ENCODE assay signal across 8 cellular contexts in genomic region chrX:130902783-130903613, GRCh38. TPM values are rescaled to one million over a fixed set of nuclear protein-coding genes. Genes with fewer than 3 reads are reported as not detected.
A peak's percentile ranks its signal among the peaks of the same experiment; 100 is the strongest.
DNase-seq lines count a peak whose midpoint lies in the region; ATAC-seq and TF ChIP-seq lines count a peak whose summit lies in the region.

ENOX2 (minus strand) TSS chrX:130903209; CDS start chrX:130703216, 199,993 bp downstream.

- H3K27ac ChIP-seq in ACC112 (ENCODE audit: low read depth, low read length) (peak within 1 kb of the TSS; percentile 69), VCaP (peak within 1 kb of the TSS; percentile 77), mammary epithelial cell (ENCODE audit: insufficient read depth, low read depth, low read length) (peak within 1 kb of the TSS; percentile 48), smooth muscle cell (ENCODE audit: low read depth) (peak within 1 kb of the TSS; percentile 69)

- H3K4me3 ChIP-seq in ACC112 (ENCODE audit: low read depth, low read length) (peak within 1 kb of the TSS; percentile 84), mammary epithelial cell (replicated peaks in 1 of 3; ENCODE audit: insufficient read depth in 1 of 3, low read depth in 2 of 3, low read length in 3 of 3) (peak within 1 kb of the TSS; percentile 69 to 78 (median 75)), smooth muscle cell (peak within 1 kb of the TSS; percentile 69)

- H2AFZ ChIP-seq in ACC112 (ENCODE audit: low read length, unreplicated experiment) (no peak within 1 kb of the TSS), mammary epithelial cell (ENCODE audit: low read depth, low read length) (peak within 1 kb of the TSS; percentile 90), smooth muscle cell (ENCODE audit: low read depth) (peak within 1 kb of the TSS; percentile 79)

- in situ Hi-C loops in mammary epithelial cell (cut with MboI; ENCODE audit: low sequenced_read_pairs in 2 of 2), result loop anchor here in 1 of 2 donors (25.0 kb wide), 2 partner anchors 366 to 516 kb away; partner anchors contain the start of gene GPR119

- intact Hi-C loops in mammary epithelial cell (cut with micrococcal nuclease), result loop anchor here (5.0 kb wide), 1 partner anchor 176 kb away; no protein-coding TSS in a partner anchor

- H3F3A ChIP-seq in smooth muscle cell (ENCODE audit: low read depth), result no peaks in the 10 kb centered on the region

- H3K9me3 ChIP-seq in mammary epithelial cell (replicated peaks; ENCODE audit: insufficient read depth, low read length) (no peaks in the 10 kb centered on the region), smooth muscle cell (replicated peaks; ENCODE audit: low read depth) (no peaks in the 10 kb centered on the region)

- peak; percentile 88 for DNase-seq in NCI-H2196 treated with DMSO at 0.1 percent for 48 hours (lab: John Stamatoyannopoulos, UW; ENCODE audit: unreplicated experiment)
- peak; percentile 94 for DNase-seq in mammary epithelial cell
- DNase-seq in iPS-NIHi11 (ENCODE audit: low spot score), result peak; percentile 84
- DNase-seq in smooth muscle cell (lab: John Stamatoyannopoulos, UW; ENCODE audit: unreplicated experiment), result peak; percentile 61

- H3K4me2 ChIP-seq in mammary epithelial cell (ENCODE audit: insufficient read depth, low read depth, low read length), result peak within 1 kb of the TSS; percentile 72
- H3K4me2 ChIP-seq in smooth muscle cell, result peak within 1 kb of the TSS; percentile 86

- H3K27me3 ChIP-seq in ACC112 (ENCODE audit: insufficient read depth, low read length) (no peaks in the 10 kb centered on the region), mammary epithelial cell (ENCODE audit: insufficient read depth, low read length) (no peaks in the 10 kb centered on the region), smooth muscle cell (ENCODE audit: low read depth) (no peaks in the 10 kb centered on the region)

- 35% methylated on average over 21 of the region's 50 CpGs for WGBS in mammary epithelial cell (ENCODE audit: low coverage, missing lambda C conversion rate)
- WGBS in smooth muscle cell (ENCODE audit: low lambda C conversion rate), result 43% methylated on average over 39 of the region's 50 CpGs

- BruUV-seq in mammary epithelial cell (replicated peaks; lab: Mats Ljungman, UMichigan), result no TSS peak

- H3K9ac ChIP-seq in mammary epithelial cell (ENCODE audit: insufficient read depth, low read length), result peak within 1 kb of the TSS; percentile 68
- H3K9ac ChIP-seq in smooth muscle cell (ENCODE audit: low read depth), result peak within 1 kb of the TSS; percentile 87

- H3K4me1 ChIP-seq in ACC112 (ENCODE audit: control insufficient read depth, insufficient read depth, low read length, unreplicated experiment), result no peaks in the 10 kb centered on the region
- H3K4me1 ChIP-seq in mammary epithelial cell (ENCODE audit: insufficient read depth, low read length), result peaks cover 5% of the 10 kb centered on the region
- H3K4me1 ChIP-seq in smooth muscle cell (ENCODE audit: low read depth), result no peaks in the 10 kb centered on the region

- H3K79me2 ChIP-seq in ACC112 (ENCODE audit: control insufficient read depth, insufficient read depth, low read length, unreplicated experiment) (peaks cover 3% of the 10 kb centered on the region), mammary epithelial cell (ENCODE audit: insufficient read depth, low read length) (peaks cover 9% of the 10 kb centered on the region), smooth muscle cell (ENCODE audit: low read depth) (no peaks in the 10 kb centered on the region)

- H4K20me1 ChIP-seq in mammary epithelial cell (ENCODE audit: insufficient read depth, low read length), result no peaks in the 10 kb centered on the region
- no peaks in the 10 kb centered on the region for H4K20me1 ChIP-seq in smooth muscle cell (ENCODE audit: low read depth)

- peak; percentile 98 for ATAC-seq in GM18870 (IDR thresholded peaks at IDR 0.05; ENCODE audit: unreplicated experiment)
- ATAC-seq in HG03135 (IDR thresholded peaks at IDR 0.05; ENCODE audit: unreplicated experiment), result peak; percentile 99

- CTCF ChIA-PET in mammary epithelial cell (lab: Charles Lee; ENCODE audit: low non-redundant PET), result no interaction called here

- dilution Hi-C loops in mammary epithelial cell (cut with HindIII; ENCODE audit: low sequenced_read_pairs), result loop anchor here (25.0 kb wide), 1 partner anchor 516 kb away; the partner anchor contains the start of gene GPR119

- TF ChIP-seq CTCF in VCaP (conservative IDR thresholded peaks at IDR 0.05), result no peak
- no peak for TF ChIP-seq CTCF in mammary epithelial cell (conservative IDR thresholded peaks at IDR 0.05 in 1 of 2, IDR thresholded peaks at IDR 0.05 in 1 of 2; ENCODE audit: extremely low read depth in 1 of 2, insufficient read depth in 1 of 2, low read depth in 1 of 2, low read length in 2 of 2)
- TF ChIP-seq CTCF in smooth muscle cell (IDR thresholded peaks at IDR 0.05; ENCODE audit: borderline replicate concordance, insufficient read depth, poor library complexity, severe bottlenecking), result no peak

- H3K36me3 ChIP-seq in ACC112 (ENCODE audit: insufficient read depth, low read length) (no peaks in the 10 kb centered on the region), mammary epithelial cell (ENCODE audit: insufficient read depth, low read length) (no peaks in the 10 kb centered on the region), smooth muscle cell (ENCODE audit: low read depth) (no peaks in the 10 kb centered on the region)

RNA-seq across cellular contexts. Expression of gene ENOX2, which starts in this region (rescaled TPM):
- 10 to 100 TPM in 1 of 2 donors, 1 to 10 TPM in 1; 9.3 to 20.2 TPM for total RNA-seq in mammary epithelial cell
- 11.9 TPM for polyA plus RNA-seq in mammary epithelial cell
- 17.0 TPM for polyA minus RNA-seq in mammary epithelial cell
- 6.9 and 11.2 TPM in 2 replicates for total RNA-seq in smooth muscle cell
- polyA plus RNA-seq in smooth muscle cell, result 4.5 and 7.0 TPM in 2 replicates

Comparison
In these comparisons a context has a peak if more than half of its experiments do, and no peak if none do; other contexts are left out.
1. Peak in every context shown above with its lines: DNase-seq, ATAC-seq, H3K4me3 ChIP-seq and H3K27ac ChIP-seq.